Comparison of ENCODE assay signal across 15 cellular contexts in the genomic region with DNA sequence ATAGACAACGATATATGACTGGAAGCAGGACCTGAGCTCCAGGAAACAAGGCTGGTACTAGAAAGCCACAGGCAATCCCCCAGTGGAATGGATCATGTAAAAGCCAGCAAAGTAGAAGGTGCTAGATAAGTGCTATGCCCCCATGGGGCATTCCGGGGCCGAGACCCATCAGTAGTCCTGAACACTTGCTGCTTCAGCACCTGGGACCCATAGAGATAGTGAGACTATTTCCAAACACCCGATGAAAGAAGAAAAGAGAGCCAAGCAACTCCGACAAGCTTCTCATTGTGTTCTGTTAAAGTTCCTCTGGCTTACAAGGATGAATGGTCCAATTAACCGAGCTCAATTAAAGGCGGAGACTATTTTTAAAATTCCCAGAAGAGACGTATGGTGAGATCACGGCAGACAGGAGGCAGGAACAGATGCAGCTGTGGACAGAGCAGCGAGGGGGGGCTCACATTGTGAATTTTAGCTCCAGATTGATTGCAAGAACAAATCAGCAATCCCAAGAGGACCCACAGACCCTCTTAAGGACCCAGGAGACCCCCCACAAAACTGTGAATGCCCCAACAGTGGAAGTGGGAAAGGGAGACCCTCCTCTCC.
DNase-seq lines count a peak whose midpoint lies in the region; ATAC-seq and TF ChIP-seq lines count a peak whose summit lies in the region.
"Had no signal": no experiment of that assay in that cellular context is flagged by ENCODE, and none has a peak within 500 bp of the region (broad histone marks: within the 10 kb centered on the region; RNA-seq: fewer than 3 reads in every experiment).

No MANE protein-coding gene starts in this region.

- H3K9me3 Mint-ChIP-seq in WTC11 (peaks cover 16% of the 10 kb centered on the region), type B pancreatic cell (peaks cover 11% of the 10 kb centered on the region)
- H3K9me3 Mint-ChIP-seq: activated B cell treated with CpG ODN at 0.5 μM for 24 hours; activated naive CD8-positive, alpha-beta T cell treated with anti-CD3 and anti-CD28 coated beads for 36 hours had no signal

- no peak overlapping the region for H3K4me2 ChIP-seq in neuronal stem cell (ENCODE audit: insufficient read depth, low read length, poor library complexity, severe bottlenecking)

- CTCF ChIA-PET in WTC11 (lab: Charles Lee) = no interaction called here

- no peak overlapping the region for H3K14ac ChIP-seq in neuronal stem cell (ENCODE audit: low read length)

- H3K4me3 ChIP-seq in neuronal stem cell (ENCODE audit: low read length in 2 of 2) = no peak overlapping the region
- H3K4me3 ChIP-seq: colonic mucosa had no signal

- no CpG with 5 or more reads among the region's 10 CpGs for WGBS in neuronal stem cell (ENCODE audit: extremely low coverage in 2 of 2, insufficient read length in 2 of 2, insufficient replicate concordance in 1 of 2), 2 donors

- no peak overlapping the region for H2BK5ac ChIP-seq in neuronal stem cell (ENCODE audit: low read length)

- no peak overlapping the region for H3K9ac ChIP-seq in neuronal stem cell (ENCODE audit: low read depth, low read length, poor library complexity)

- H3K27me3 Mint-ChIP-seq in WTC11 (ENCODE audit: low read depth) = no peaks in the 10 kb centered on the region
- H3K27me3 Mint-ChIP-seq in type B pancreatic cell = no peaks in the 10 kb centered on the region
- H3K27me3 Mint-ChIP-seq: activated B cell treated with CpG ODN at 0.5 μM for 24 hours; activated naive CD8-positive, alpha-beta T cell treated with anti-CD3 and anti-CD28 coated beads for 36 hours had no signal

- H3K4me1 ChIP-seq in neuronal stem cell (ENCODE audit: control insufficient read depth in 2 of 2, insufficient read depth in 1 of 2, low read depth in 1 of 2, low read length in 2 of 2) = peaks cover 0 to 15% of the 10 kb centered on the region in 2 donors
- H3K4me1 ChIP-seq: colonic mucosa had no signal

- peak overlapping the region; percentile 58 for H3K27ac ChIP-seq in neuronal stem cell (replicated peaks; ENCODE audit: low read length)
- H3K27ac ChIP-seq: colonic mucosa had no signal

- peaks cover 0 to 7% of the 10 kb centered on the region in 2 donors for H3K9me3 ChIP-seq in neuronal stem cell (replicated peaks in 1 of 2; ENCODE audit: control insufficient read depth in 2 of 2, insufficient read depth in 1 of 2, low read depth in 1 of 2, low read length in 2 of 2)
- H3K9me3 ChIP-seq: colonic mucosa had no signal

- no peak overlapping the region for H2BK15ac ChIP-seq in neuronal stem cell (ENCODE audit: low read length)

- H3K4me3 Mint-ChIP-seq in WTC11 (no peak overlapping the region), type B pancreatic cell (no peak overlapping the region)
- H3K4me3 Mint-ChIP-seq: activated B cell treated with CpG ODN at 0.5 μM for 24 hours; activated naive CD8-positive, alpha-beta T cell treated with anti-CD3 and anti-CD28 coated beads for 36 hours; CD14-positive monocyte; T-cell had no signal

- DNase-seq in WTC11 (ENCODE audit: low spot score) (no peak), Right ventricle myocardium superior (no peak), neuronal stem cell (ENCODE audit: low spot score) (no peak), type B pancreatic cell (ENCODE audit: extremely low spot score, unreplicated experiment) (no peak), GM10266 (ENCODE audit: extremely low spot score) (no peak)
- DNase-seq: activated B cell treated with CpG ODN at 0.5 μM for 24 hours; activated naive CD8-positive, alpha-beta T cell treated with anti-CD3 and anti-CD28 coated beads for 36 hours; colonic mucosa; NCI-H1417; NCI-H446 treated with DMSO at 0.1 percent for 48 hours; stimulated activated CD4-positive, alpha-beta T cell treated with anti-CD3 and anti-CD28 coated beads, Interleukin-4, amount 100 ng/mL, for 24 hours; T-cell had no signal

- intact Hi-C loops in Right ventricle myocardium superior (cut with DNase I) = loop anchor here (10.0 kb wide), 1 partner anchor 145 kb away; the partner anchor contains the start of gene TMTC1

- POLR2A ChIA-PET in WTC11 (lab: Charles Lee) = no interaction called here

- H3K18ac ChIP-seq in neuronal stem cell (ENCODE audit: low read length) = no peak overlapping the region

- peaks cover 0 to 10% of the 10 kb centered on the region in 2 donors for H3K36me3 ChIP-seq in neuronal stem cell (replicated peaks in 1 of 2; ENCODE audit: control insufficient read depth in 2 of 2, insufficient read depth in 2 of 2, low read length in 2 of 2)
- H3K36me3 ChIP-seq: colonic mucosa had no signal

- H4K8ac ChIP-seq in neuronal stem cell (ENCODE audit: low read depth, low read length) = no peak overlapping the region

- TF ChIP-seq CTCF in WTC11 (IDR thresholded peaks at IDR 0.05) = no peak
- TF ChIP-seq CTCF in type B pancreatic cell (conservative IDR thresholded peaks at IDR 0.05) = no peak
- no peak for TF ChIP-seq CTCF in GM10266 (IDR thresholded peaks at IDR 0.05; ENCODE audit: control insufficient read depth, insufficient read depth, low read depth, missing control alignments)

- ATAC-seq in WTC11 (no peak), Right ventricle myocardium superior (ENCODE audit: poor library complexity) (peak; percentile 77), HG03039 (IDR thresholded peaks at IDR 0.05; ENCODE audit: unreplicated experiment) (no peak), HG02885 (IDR thresholded peaks at IDR 0.05; ENCODE audit: poor library complexity, unreplicated experiment) (no peak)
- ATAC-seq: T-cell had no signal

- H3K4ac ChIP-seq in neuronal stem cell (ENCODE audit: low read length) = no peak overlapping the region

- H2BK12ac ChIP-seq in neuronal stem cell (ENCODE audit: low read length) = no peak overlapping the region

- peaks cover 20% of the 10 kb centered on the region for H3K36me3 Mint-ChIP-seq in WTC11
- H3K36me3 Mint-ChIP-seq in type B pancreatic cell = peaks cover 43% of the 10 kb centered on the region
- H3K36me3 Mint-ChIP-seq: activated naive CD8-positive, alpha-beta T cell treated with anti-CD3 and anti-CD28 coated beads for 36 hours; T-cell had no signal

- H3K4me1 Mint-ChIP-seq in WTC11 (peaks cover 40% of the 10 kb centered on the region), type B pancreatic cell (ENCODE audit: unreplicated experiment) (no peaks in the 10 kb centered on the region)
- H3K4me1 Mint-ChIP-seq: activated B cell treated with CpG ODN at 0.5 μM for 24 hours; activated naive CD8-positive, alpha-beta T cell treated with anti-CD3 and anti-CD28 coated beads for 36 hours; CD14-positive monocyte; T-cell had no signal

- peak overlapping the region; percentile 9 for H2BK120ac ChIP-seq in neuronal stem cell (ENCODE audit: low read depth, low read length)

- no peak overlapping the region for H2AFZ ChIP-seq in neuronal stem cell (ENCODE audit: low read length)

- H4K91ac ChIP-seq in neuronal stem cell (ENCODE audit: low read depth, low read length, poor library complexity) = no peak overlapping the region

- H3K23ac ChIP-seq in neuronal stem cell (ENCODE audit: low read depth, low read length, poor library complexity) = no peak overlapping the region

- H3K27ac Mint-ChIP-seq in WTC11 = peak overlapping the region; percentile 28; the same call in 1 of the 2 replicates
- H3K27ac Mint-ChIP-seq in type B pancreatic cell = peak overlapping the region; percentile 24
- H3K27ac Mint-ChIP-seq: activated B cell treated with CpG ODN at 0.5 μM for 24 hours; activated naive CD8-positive, alpha-beta T cell treated with anti-CD3 and anti-CD28 coated beads for 36 hours; T-cell had no signal

- H2AK5ac ChIP-seq in neuronal stem cell (ENCODE audit: low read depth, low read length) = peak overlapping the region; percentile 67

- no peaks in the 10 kb centered on the region for H3K27me3 ChIP-seq in neuronal stem cell (ENCODE audit: control insufficient read depth in 3 of 3, insufficient read depth in 3 of 3, low read depth in 1 of 3, low read length in 3 of 3)
- H3K27me3 ChIP-seq: colonic mucosa had no signal

- H3K79me1 ChIP-seq in neuronal stem cell (ENCODE audit: low read depth, low read length) = no peaks in the 10 kb centered on the region

TF ChIP-seq in WTC11, 78 proteins besides CTCF, POLR2A, EP300 and RAD21:
- TF ChIP-seq MYBL2 (CRISPR knock-in tag; IDR thresholded peaks at IDR 0.05) (no peak), TEAD4 (CRISPR knock-in tag; IDR thresholded peaks at IDR 0.05) (no peak), ZNF219 (CRISPR knock-in tag; IDR thresholded peaks at IDR 0.05; ENCODE audit: borderline replicate concordance) (no peak)
